ENCODE assay signal across 18 cellular contexts in the genomic region with DNA sequence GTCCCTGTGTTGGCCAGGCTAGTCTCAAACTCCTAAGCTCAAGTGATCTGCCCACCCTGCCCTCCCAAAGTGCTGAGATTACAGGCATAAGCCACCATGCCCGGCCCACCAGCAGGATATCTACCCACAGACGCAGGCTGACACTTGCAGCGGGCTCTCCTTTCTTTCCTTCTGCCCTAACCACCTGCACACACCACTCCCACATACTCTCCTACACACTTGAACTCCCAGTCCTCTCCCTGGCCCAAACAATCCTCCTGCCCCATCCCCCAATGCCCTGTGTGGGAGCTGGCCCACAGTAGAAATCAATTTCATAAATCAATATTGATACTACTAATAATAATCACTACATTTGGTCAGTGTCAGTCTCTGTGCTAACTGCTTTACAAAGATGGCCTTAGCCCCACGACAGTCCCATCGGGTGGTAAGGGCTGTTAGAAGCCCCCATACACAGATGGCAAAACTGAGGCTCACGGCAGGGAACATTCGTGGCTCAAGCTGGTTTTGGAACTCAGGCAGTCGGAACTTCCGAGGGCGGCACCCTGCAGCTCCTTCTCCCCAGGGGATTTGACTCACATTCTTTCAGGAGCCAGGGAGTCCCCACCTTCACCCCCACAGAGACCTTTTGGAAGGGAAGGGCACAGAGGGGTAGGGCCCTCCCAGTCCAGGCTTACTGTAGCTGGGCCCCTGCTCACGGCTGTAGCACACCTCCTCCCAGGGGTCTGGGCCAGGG. TPM values are rescaled to one million over a fixed set of nuclear protein-coding genes. Genes with fewer than 3 reads are reported as not detected.
DNase-seq lines count a peak whose midpoint lies in the region; ATAC-seq and TF ChIP-seq lines count a peak whose summit lies in the region.
"Had no signal": no experiment of that assay in that cellular context is flagged by ENCODE, and none has a peak within 500 bp of the region (broad histone marks: within the 10 kb centered on the region; RNA-seq: fewer than 3 reads in every experiment).

No MANE protein-coding gene starts in this region.

- POLR2A ChIA-PET in CD4-positive, alpha-beta memory T cell (lab: Charles Lee; ENCODE audit: partially characterized antibody), result no interaction called here
- POLR2A ChIA-PET in activated B cell treated with CpG ODN at 0.5 μM for 24 hours (lab: Charles Lee), result interaction anchor here (0.6 to 0.7 kb wide), 3 partner anchors 107 to 1180 kb away, joined by 3 to 6 read pairs (median 5); no protein-coding TSS in a partner anchor

- H3K27me3 Mint-ChIP-seq in CD4-positive, alpha-beta memory T cell, result peaks cover 42 to 44% of the 10 kb centered on the region in 2 donors
- peaks cover 54% of the 10 kb centered on the region for H3K27me3 Mint-ChIP-seq in activated B cell treated with CpG ODN at 0.5 μM for 24 hours
- H3K27me3 Mint-ChIP-seq in immature natural killer cell (ENCODE audit: low read depth in 3 of 3), result peaks cover 24 to 50% (median 27%) of the 10 kb centered on the region in 3 donors

- CTCF ChIA-PET in CD4-positive, alpha-beta memory T cell (lab: Charles Lee; ENCODE audit: partially characterized antibody), result interaction anchor here (0.6 to 1.6 kb wide), 6 partner anchors 8 to 325 kb away, joined by 3 to 6 read pairs (median 4); no protein-coding TSS in a partner anchor
- CTCF ChIA-PET in activated B cell treated with CpG ODN at 0.5 μM for 24 hours (lab: Charles Lee), result interaction anchor here (0.8 kb wide), 1 partner anchor 146 kb away, joined by 3 read pairs; no protein-coding TSS in a partner anchor

- intact Hi-C loops in CD4-positive, alpha-beta memory T cell (cut with micrococcal nuclease), result loop anchor here (5.0 kb wide), 1 partner anchor 325 kb away; no protein-coding TSS in a partner anchor
- intact Hi-C loops in activated B cell treated with CpG ODN at 0.5 μM for 24 hours (cut with micrococcal nuclease), result loop anchor here (10.0 kb wide), 2 partner anchors 387 to 707 kb away; a partner anchor contains a TSS

- H3K27ac ChIP-seq in CD4-positive, alpha-beta memory T cell (ENCODE audit: low read depth, low read length), result no peak overlapping the region
- H3K27ac ChIP-seq: suprapubic skin had no signal

- no peaks in the 10 kb centered on the region for H3K9me3 ChIP-seq in CD4-positive, alpha-beta memory T cell (ENCODE audit: control insufficient read depth in 1 of 2, low read length in 2 of 2)
- H3K9me3 ChIP-seq: suprapubic skin had no signal

- DNase-seq in 8988T (peak; percentile 46), activated B cell treated with CpG ODN at 0.5 μM for 24 hours (no peak), immature natural killer cell (no peak), DMS53 treated with DMSO at 0.1 percent for 48 hours (lab: John Stamatoyannopoulos, UW; ENCODE audit: unreplicated experiment) (no peak)
- DNase-seq in CD4-positive, alpha-beta memory T cell, result no peak
- DNase-seq: activated CD4-positive, CD25-positive, alpha-beta regulatory T cell treated with anti-CD3 and anti-CD28 coated beads, Interleukin-2, amount 50 U/mL, for 72 hours; activated CD8-positive, alpha-beta memory T cell treated with anti-CD3 and anti-CD28 coated beads, Interleukin-2, amount 50 U/mL, for 4 hours; activated naive CD4-positive, alpha-beta T cell treated with anti-CD3 and anti-CD28 coated beads, Interleukin-2, amount 50 U/mL, for 16 hours; AML-193; MV-4-11; NCI-H2081; RPMI8226 had no signal

- no peaks in the 10 kb centered on the region for H3K36me3 ChIP-seq in CD4-positive, alpha-beta memory T cell (ENCODE audit: insufficient read depth, low read length)
- H3K36me3 ChIP-seq: suprapubic skin had no signal

- no peak overlapping the region for H3K4me3 ChIP-seq in CD4-positive, alpha-beta memory T cell (ENCODE audit: low read length in 2 of 2)
- H3K4me3 ChIP-seq: suprapubic skin had no signal

- peak overlapping the region in 6 of 8 donors; percentile 41 to 59 (median 46) for H3K4me3 Mint-ChIP-seq in CD4-positive, alpha-beta memory T cell
- H3K4me3 Mint-ChIP-seq in activated B cell treated with CpG ODN at 0.5 μM for 24 hours (peak overlapping the region; percentile 19), immature natural killer cell (peak overlapping the region in 3 of 5 donors; percentile 21 to 38 (median 35))

- no peaks in the 10 kb centered on the region for H3K36me3 Mint-ChIP-seq in CD4-positive, alpha-beta memory T cell
- H3K36me3 Mint-ChIP-seq in activated B cell treated with CpG ODN at 0.5 μM for 24 hours (ENCODE audit: low read depth), result no peaks in the 10 kb centered on the region
- peaks cover 3 to 8% (median 4%) of the 10 kb centered on the region in 3 donors for H3K36me3 Mint-ChIP-seq in immature natural killer cell

- ATAC-seq in activated B cell treated with CpG ODN at 0.5 μM for 24 hours (ENCODE audit: low read depth) (no peak), HG03139 (IDR thresholded peaks at IDR 0.05; ENCODE audit: unreplicated experiment) (no peak), HG02763 (IDR thresholded peaks at IDR 0.05; ENCODE audit: unreplicated experiment) (no peak), HG03045 (IDR thresholded peaks at IDR 0.05; ENCODE audit: unreplicated experiment) (no peak)

- H3K9me3 Mint-ChIP-seq in CD4-positive, alpha-beta memory T cell, result peaks cover 0 to 3% (median 0%) of the 10 kb centered on the region in 8 donors
- H3K9me3 Mint-ChIP-seq in activated B cell treated with CpG ODN at 0.5 μM for 24 hours, result no peaks in the 10 kb centered on the region
- H3K9me3 Mint-ChIP-seq in immature natural killer cell, result peaks cover 0 to 4% (median 0%) of the 10 kb centered on the region in 6 donors

- H3K4me1 Mint-ChIP-seq in CD4-positive, alpha-beta memory T cell, result peaks cover 10 to 30% (median 25%) of the 10 kb centered on the region in 4 donors
- H3K4me1 Mint-ChIP-seq in activated B cell treated with CpG ODN at 0.5 μM for 24 hours (peaks cover 38% of the 10 kb centered on the region), immature natural killer cell (peaks cover 20 to 22% of the 10 kb centered on the region in 2 donors)

- H3K27me3 ChIP-seq in CD4-positive, alpha-beta memory T cell (ENCODE audit: insufficient read depth, low read length), result peaks cover 40% of the 10 kb centered on the region

- no peak for TF ChIP-seq CTCF in activated B cell treated with CpG ODN at 0.5 μM for 24 hours (IDR thresholded peaks at IDR 0.05)

- H3K27ac Mint-ChIP-seq in CD4-positive, alpha-beta memory T cell, result no peak overlapping the region
- H3K27ac Mint-ChIP-seq in activated B cell treated with CpG ODN at 0.5 μM for 24 hours (no peak overlapping the region), immature natural killer cell (no peak overlapping the region)

- peaks cover 19% of the 10 kb centered on the region for H3K4me1 ChIP-seq in CD4-positive, alpha-beta memory T cell (ENCODE audit: insufficient read depth, low read length)

RNA-seq across cellular contexts. Expression of a gene that starts 3.4 kb away (rescaled TPM):
- total RNA-seq in CD4-positive, alpha-beta memory T cell, result not detected
- polyA plus RNA-seq in CD4-positive, alpha-beta memory T cell, result not detected
- not detected in 2 replicates for total RNA-seq in activated B cell treated with CpG ODN at 0.5 μM for 24 hours
- not detected for polyA plus RNA-seq in immature natural killer cell
- total RNA-seq: liver had no signal
- polyA plus RNA-seq: liver had no signal

RNA-seq across cellular contexts. Expression of a gene that starts 28.7 kb away (rescaled TPM):
- total RNA-seq in CD4-positive, alpha-beta memory T cell, result not detected
- not detected for polyA plus RNA-seq in CD4-positive, alpha-beta memory T cell
- total RNA-seq in activated B cell treated with CpG ODN at 0.5 μM for 24 hours, result 17.2 and 17.4 TPM in 2 replicates
- 1 to 10 TPM in 2 of 3 donors, under 1 TPM in 1; 0.72 to 5.7 (median 1.9) TPM for polyA plus RNA-seq in immature natural killer cell
- total RNA-seq: myocyte had no signal

RNA-seq across cellular contexts. Expression of a gene that starts 36.9 kb away (rescaled TPM):
- total RNA-seq in CD4-positive, alpha-beta memory T cell, result 10 to 100 TPM; 35.7 to 40.4 TPM
- polyA plus RNA-seq in CD4-positive, alpha-beta memory T cell, result 10 to 100 TPM; 72.3 to 94.5 TPM
- 70.3 and 73.4 TPM in 2 replicates for total RNA-seq in activated B cell treated with CpG ODN at 0.5 μM for 24 hours
- 10 to 100 TPM in 2 of 3 donors, 1 to 10 TPM in 1; 4.3 to 29.1 (median 22.4) TPM for polyA plus RNA-seq in immature natural killer cell

Comparison
In these comparisons a context has a peak if more than half of its experiments do, and no peak if none do; other contexts are left out.
1. RNA of a gene that starts 28.7 kb away (total RNA-seq): 17.2 to 17.4 TPM in activated B cell treated with CpG ODN at 0.5 μM for 24 hours; not detected in CD4-positive, alpha-beta memory T cell; every median in the first group is over 10 times any median in the second.
2. Peak in every context shown above with its lines, with median percentiles within 50 percentile points of each other: H3K4me3 Mint-ChIP-seq.